In genomic region chr4:37008199-37008598, GRCh38 we compare ENCODE assay signal across 1 cellular context.
TF ChIP-seq lines count a peak whose summit lies in the region.

No MANE protein-coding gene starts in this region.

TF ChIP-seq in HepG2, 621 proteins besides CTCF, POLR2A, EP300 and RAD21 (continued from another document and continues in another):
- TF ChIP-seq FOXA3 (CRISPR knock-in tag; IDR thresholded peaks at IDR 0.05) (peak; percentile 100), ZFP1 (CRISPR knock-in tag; IDR thresholded peaks at IDR 0.05) (peak; percentile 64; the same call in 1 of the 2 replicates), ZNF432 (CRISPR knock-in tag; IDR thresholded peaks at IDR 0.05; ENCODE audit: borderline replicate concordance) (no peak), GPBP1L1 (CRISPR knock-in tag; IDR thresholded peaks at IDR 0.05) (no peak), RARA (CRISPR knock-in tag; IDR thresholded peaks at IDR 0.05) (peak; percentile 81; the same call in 1 of the 2 replicates), ZSCAN31 (CRISPR knock-in tag; IDR thresholded peaks at IDR 0.05; ENCODE audit: low read depth) (no peak), ATF7-NPFF (CRISPR knock-in tag; IDR thresholded peaks at IDR 0.05; ENCODE audit: low read depth) (no peak), NRL (CRISPR knock-in tag; IDR thresholded peaks at IDR 0.05; ENCODE audit: borderline replicate concordance) (no peak), DPF2 (CRISPR knock-in tag; IDR thresholded peaks at IDR 0.05; ENCODE audit: borderline replicate concordance, low read depth) (peak; percentile 79; the same call in 1 of the 2 replicates), HNF4A (CRISPR knock-in tag; IDR thresholded peaks at IDR 0.05) (peak; percentile 86), DR1 (CRISPR knock-in tag; IDR thresholded peaks at IDR 0.05) (no peak), ZBTB7B (CRISPR knock-in tag; IDR thresholded peaks at IDR 0.05) (no peak), ZZZ3 (CRISPR knock-in tag; IDR thresholded peaks at IDR 0.05; ENCODE audit: borderline replicate concordance) (peak; percentile 82; the same call in 1 of the 2 replicates), ZC3H13 (CRISPR knock-in tag; IDR thresholded peaks at IDR 0.05) (no peak), ZNF180 (CRISPR knock-in tag; IDR thresholded peaks at IDR 0.05; ENCODE audit: borderline replicate concordance, low read depth) (no peak), ZNF784 (CRISPR knock-in tag; IDR thresholded peaks at IDR 0.05; ENCODE audit: borderline replicate concordance) (peak; percentile 71), TSC22D2 (CRISPR knock-in tag; IDR thresholded peaks at IDR 0.05; ENCODE audit: borderline replicate concordance) (no peak), REST (IDR thresholded peaks at IDR 0.05; ENCODE audit: borderline replicate concordance in 1 of 2, low read depth in 1 of 2, low read length in 2 of 2) (no peak), ZNF350 (CRISPR knock-in tag; IDR thresholded peaks at IDR 0.05; ENCODE audit: borderline replicate concordance, low read depth) (peak; percentile 74), NAIF1 (CRISPR knock-in tag; IDR thresholded peaks at IDR 0.05; ENCODE audit: borderline replicate concordance) (no peak), NONO (IDR thresholded peaks at IDR 0.05) (no peak), NONO (CRISPR knock-in tag; conservative IDR thresholded peaks at IDR 0.05) (peak; percentile 43; the same call in 1 of the 2 replicates), E2F1 (CRISPR knock-in tag; IDR thresholded peaks at IDR 0.05) (no peak), ARID2 (CRISPR knock-in tag; IDR thresholded peaks at IDR 0.05; ENCODE audit: borderline replicate concordance) (no peak), ZNF263 (CRISPR knock-in tag; IDR thresholded peaks at IDR 0.05) (no peak), STAG1 (CRISPR knock-in tag; IDR thresholded peaks at IDR 0.05) (peak; percentile 10; the same call in 1 of the 2 replicates), ZNF558 (CRISPR knock-in tag; IDR thresholded peaks at IDR 0.05; ENCODE audit: borderline replicate concordance) (no peak), GABPB1 (CRISPR knock-in tag; IDR thresholded peaks at IDR 0.05) (peak; percentile 55; the same call in 1 of the 2 replicates), ZNF326 (CRISPR knock-in tag; IDR thresholded peaks at IDR 0.05; ENCODE audit: borderline replicate concordance) (no peak), ZNF275 (CRISPR knock-in tag; IDR thresholded peaks at IDR 0.05; ENCODE audit: borderline replicate concordance) (no peak), JUNB (CRISPR knock-in tag; IDR thresholded peaks at IDR 0.05; ENCODE audit: borderline replicate concordance) (peak; percentile 78; the same call in 1 of the 2 replicates), HNRNPUL1 (IDR thresholded peaks at IDR 0.05; ENCODE audit: low read depth, low read length) (no peak), ARNTL (CRISPR knock-in tag; IDR thresholded peaks at IDR 0.05) (peak; percentile 63; the same call in 1 of the 2 replicates), ZMAT5 (CRISPR knock-in tag; IDR thresholded peaks at IDR 0.05; ENCODE audit: borderline replicate concordance, low read depth) (no peak), CREM (IDR thresholded peaks at IDR 0.05) (peak; percentile 58), CREM (CRISPR knock-in tag; IDR thresholded peaks at IDR 0.05) (no peak), ZFAT (CRISPR knock-in tag; conservative IDR thresholded peaks at IDR 0.05) (no peak), SALL1 (CRISPR knock-in tag; IDR thresholded peaks at IDR 0.05) (peak; percentile 97), ZNF577 (CRISPR knock-in tag; IDR thresholded peaks at IDR 0.05; ENCODE audit: borderline replicate concordance, low read depth) (no peak), ZNF282 (IDR thresholded peaks at IDR 0.05; ENCODE audit: partially characterized antibody) (no peak), GATAD1 (CRISPR knock-in tag; IDR thresholded peaks at IDR 0.05) (peak; percentile 69; the same call in 1 of the 2 replicates), SMARCE1 (IDR thresholded peaks at IDR 0.05; ENCODE audit: borderline replicate concordance) (no peak), HES4 (CRISPR knock-in tag; IDR thresholded peaks at IDR 0.05; ENCODE audit: borderline replicate concordance) (no peak), MTF1 (CRISPR knock-in tag; IDR thresholded peaks at IDR 0.05) (no peak), PRDM15 (CRISPR knock-in tag; IDR thresholded peaks at IDR 0.05) (no peak), MAX (IDR thresholded peaks at IDR 0.05) (peak; percentile 94), ZBTB39 (CRISPR knock-in tag; IDR thresholded peaks at IDR 0.05) (no peak), SP140L (CRISPR knock-in tag; IDR thresholded peaks at IDR 0.05; ENCODE audit: borderline replicate concordance) (no peak)
